Comparison of ENCODE assay signal across 16 cellular contexts in the genomic region with DNA sequence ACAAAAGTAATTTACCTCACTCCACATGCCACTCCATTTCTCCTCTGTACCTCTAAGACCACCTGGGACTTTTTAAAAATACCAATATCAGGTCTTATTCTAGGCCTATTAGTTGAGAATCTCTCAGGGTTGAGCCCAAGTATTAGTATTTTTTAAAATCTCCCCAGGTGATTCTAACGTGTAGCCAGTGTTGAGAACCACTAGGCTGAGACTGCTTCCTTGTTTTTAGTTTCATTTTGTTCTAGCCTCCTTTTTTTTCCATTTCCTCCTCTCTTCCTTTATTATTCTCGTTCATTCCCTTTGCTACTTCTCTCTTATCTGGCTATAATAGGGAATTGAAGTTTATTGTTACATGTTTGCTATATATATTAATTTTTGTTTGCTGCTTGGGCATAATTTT.
DNase-seq lines count a peak whose midpoint lies in the region; ATAC-seq and TF ChIP-seq lines count a peak whose summit lies in the region.
"Had no signal": no experiment of that assay in that cellular context is flagged by ENCODE, and none has a peak within 500 bp of the region (broad histone marks: within the 10 kb centered on the region; RNA-seq: fewer than 3 reads in every experiment).

No MANE protein-coding gene starts in this region.

- peak overlapping the region; percentile 72 for H3K27ac Mint-ChIP-seq in CD4-positive, alpha-beta T cell
- H3K27ac Mint-ChIP-seq in activated B cell treated with CpG ODN at 0.5 μM for 24 hours (peak overlapping the region; percentile 73), naive B cell (peak overlapping the region in 5 of 6 donors; percentile 65 to 94 (median 81))
- H3K27ac Mint-ChIP-seq: endodermal cell, nephron progenitor cell had no signal

- no peak overlapping the region for H3K4me3 ChIP-seq in colonic mucosa

- intact Hi-C loops in CD4-positive, alpha-beta T cell (cut with DNase I, micrococcal nuclease), result no loop called here
- intact Hi-C loops in activated B cell treated with CpG ODN at 0.5 μM for 24 hours (cut with micrococcal nuclease) (no loop called here), colonic mucosa (cut with DNase I) (no loop called here)

- no peak overlapping the region for H3K27ac ChIP-seq in CD4-positive, alpha-beta T cell (ENCODE audit: low read depth, low read length)
- H3K27ac ChIP-seq in colonic mucosa, result no peak overlapping the region

- DNase-seq in CD4-positive, alpha-beta T cell, result no peak
- no peak for DNase-seq in activated B cell treated with CpG ODN at 0.5 μM for 24 hours
- DNase-seq in naive B cell, result peak; percentile 1
- DNase-seq in colonic mucosa, result no peak
- DNase-seq in amygdala (lab: John Stamatoyannopoulos, UW), result no peak
- no peak for DNase-seq in omental fat pad (ENCODE audit: low spot score)
- DNase-seq: activated CD8-positive, alpha-beta memory T cell treated with anti-CD3 and anti-CD28 coated beads for 24 hours; endodermal cell; Kasumi-1; left cardiac atrium; NCI-H2107; nephron progenitor cell; substantia nigra; SW 1271 had no signal

- peaks cover 38% of the 10 kb centered on the region for H3K4me1 Mint-ChIP-seq in CD4-positive, alpha-beta T cell (ENCODE audit: low read depth)
- H3K4me1 Mint-ChIP-seq in activated B cell treated with CpG ODN at 0.5 μM for 24 hours (peaks cover 30% of the 10 kb centered on the region), naive B cell (peaks cover 17 to 35% (median 24%) of the 10 kb centered on the region in 3 donors)
- H3K4me1 Mint-ChIP-seq: endodermal cell, nephron progenitor cell had no signal

- POLR2A ChIA-PET in CD4-positive, alpha-beta T cell (lab: Charles Lee), result interaction anchor here (0.6 to 3.9 kb wide), 5 partner anchors 9 to 701 kb away, joined by 3 to 16 read pairs (median 4); no protein-coding TSS in a partner anchor
- POLR2A ChIA-PET in activated B cell treated with CpG ODN at 0.5 μM for 24 hours (lab: Charles Lee), result no interaction called here

- ATAC-seq in CD4-positive, alpha-beta T cell (ENCODE audit: poor library complexity), result peak; percentile 56
- ATAC-seq in HG03175 (IDR thresholded peaks at IDR 0.05; ENCODE audit: unreplicated experiment) (peak; percentile 33), activated B cell treated with CpG ODN at 0.5 μM for 24 hours (ENCODE audit: low read depth) (no peak), naive B cell (ENCODE audit: low read depth in 2 of 2) (peak in 1 of 2 donors; percentile 72), omental fat pad (ENCODE audit: low FRiP score) (no peak)
- ATAC-seq: left cardiac atrium, sciatic nerve had no signal

- no peak for TF ChIP-seq CTCF in CD4-positive, alpha-beta T cell (IDR thresholded peaks at IDR 0.05)
- TF ChIP-seq CTCF in activated B cell treated with CpG ODN at 0.5 μM for 24 hours (IDR thresholded peaks at IDR 0.05) (no peak), colonic mucosa (IDR thresholded peaks at IDR 0.05) (no peak), omental fat pad (IDR thresholded peaks at IDR 0.05) (no peak)

- peak overlapping the region; percentile 61 for H3K4me3 Mint-ChIP-seq in CD4-positive, alpha-beta T cell
- H3K4me3 Mint-ChIP-seq in activated B cell treated with CpG ODN at 0.5 μM for 24 hours, result peak overlapping the region; percentile 36
- H3K4me3 Mint-ChIP-seq in naive B cell, result peak overlapping the region in 3 of 8 donors; percentile 2 to 46 (median 26)
- H3K4me3 Mint-ChIP-seq: endodermal cell, nephron progenitor cell had no signal

- CTCF ChIA-PET in CD4-positive, alpha-beta T cell (lab: Charles Lee), result no interaction called here
- CTCF ChIA-PET in activated B cell treated with CpG ODN at 0.5 μM for 24 hours (lab: Charles Lee), result no interaction called here

- no peaks in the 10 kb centered on the region for H3K27me3 Mint-ChIP-seq in CD4-positive, alpha-beta T cell
- no peaks in the 10 kb centered on the region for H3K27me3 Mint-ChIP-seq in activated B cell treated with CpG ODN at 0.5 μM for 24 hours
- H3K27me3 Mint-ChIP-seq in naive B cell, result no peaks in the 10 kb centered on the region

- H3K27me3 ChIP-seq in CD4-positive, alpha-beta T cell (ENCODE audit: control insufficient read depth, insufficient read depth, low read length), result no peaks in the 10 kb centered on the region
- H3K27me3 ChIP-seq in colonic mucosa, result no peaks in the 10 kb centered on the region

- H3K4me1 ChIP-seq in colonic mucosa, result no peaks in the 10 kb centered on the region

- H3K36me3 Mint-ChIP-seq in CD4-positive, alpha-beta T cell (ENCODE audit: low read depth), result no peaks in the 10 kb centered on the region
- no peaks in the 10 kb centered on the region for H3K36me3 Mint-ChIP-seq in activated B cell treated with CpG ODN at 0.5 μM for 24 hours (ENCODE audit: low read depth)
- no peaks in the 10 kb centered on the region for H3K36me3 Mint-ChIP-seq in naive B cell

- no peak overlapping the region for H3K9ac ChIP-seq in colonic mucosa (ENCODE audit: low read depth in 2 of 2, low read length in 2 of 2)

- no peaks in the 10 kb centered on the region for H3K9me3 ChIP-seq in CD4-positive, alpha-beta T cell (ENCODE audit: control insufficient read depth, low read length)
- no peaks in the 10 kb centered on the region for H3K9me3 ChIP-seq in colonic mucosa

- peaks cover 3% of the 10 kb centered on the region for H3K9me3 Mint-ChIP-seq in CD4-positive, alpha-beta T cell
- H3K9me3 Mint-ChIP-seq in activated B cell treated with CpG ODN at 0.5 μM for 24 hours, result no peaks in the 10 kb centered on the region
- no peaks in the 10 kb centered on the region for H3K9me3 Mint-ChIP-seq in naive B cell
- H3K9me3 Mint-ChIP-seq: endodermal cell, nephron progenitor cell had no signal

- H3K36me3 ChIP-seq in colonic mucosa, result no peaks in the 10 kb centered on the region

Comparison
In these comparisons a context has a peak if more than half of its experiments do, and no peak if none do; other contexts are left out.
1. ATAC-seq: peak in CD4-positive, alpha-beta T cell (single experiment) and HG03175 (single experiment); none in activated B cell treated with CpG ODN at 0.5 μM for 24 hours (single experiment) and omental fat pad (single experiment).
2. Peak in every context shown above with its lines, with median percentiles within 50 percentile points of each other: H3K27ac Mint-ChIP-seq.